11 cellular contexts compared by ENCODE assay signal in genomic region chr4:22485751-22486150, GRCh38. TPM values are rescaled to one million over a fixed set of nuclear protein-coding genes. Genes with fewer than 3 reads are reported as not detected.
A peak's percentile ranks its signal among the peaks of the same experiment; 100 is the strongest.
DNase-seq lines count a peak whose midpoint lies in the region; ATAC-seq and TF ChIP-seq lines count a peak whose summit lies in the region.
"Had no signal": no experiment of that assay in that cellular context is flagged by ENCODE, and none has a peak within 500 bp of the region (broad histone marks: within the 10 kb centered on the region; RNA-seq: fewer than 3 reads in every experiment).

No MANE protein-coding gene starts in this region.

- POLR2A ChIA-PET in SK-N-SH (lab: Yijun Ruan, JAX) = no interaction called here

- no peak for TF ChIP-seq RAD21 in SK-N-SH (IDR thresholded peaks at IDR 0.05; ENCODE audit: low read length)

- peaks cover 64% of the 10 kb centered on the region for H3K79me2 ChIP-seq in SK-N-SH (ENCODE audit: insufficient read depth)
- peaks cover 16% of the 10 kb centered on the region for H3K79me2 ChIP-seq in MM.1S (ENCODE audit: low read length)

- no peaks in the 10 kb centered on the region for H3K9me3 ChIP-seq in SK-N-SH
- no peaks in the 10 kb centered on the region for H3K9me3 ChIP-seq in MM.1S (replicated peaks; ENCODE audit: insufficient read depth, low read length)

- peaks cover 24 to 44% of the 10 kb centered on the region in 2 experiments for H3K4me1 ChIP-seq in SK-N-SH (ENCODE audit: control insufficient read depth in 1 of 2, insufficient read depth in 2 of 2, low read depth in 1 of 2, low read length in 1 of 2)
- no peaks in the 10 kb centered on the region for H3K4me1 ChIP-seq in MM.1S (ENCODE audit: low read length)

- WGBS in SK-N-SH (ENCODE audit: low lambda C conversion rate) = 52% methylated on average over 5 of the region's 5 CpGs

- H3K4me1 Mint-ChIP-seq in activated T-cell treated with anti-CD3 and anti-CD28 coated beads, Interleukin-2, amount 50 U/mL, for 4 hours (ENCODE audit: low read depth) = no peaks in the 10 kb centered on the region
- H3K4me1 Mint-ChIP-seq: CD4-positive, CD25-positive, alpha-beta regulatory T cell had no signal

- H3K36me3 ChIP-seq in SK-N-SH (replicated peaks in 1 of 2; ENCODE audit: control insufficient read depth in 1 of 2, insufficient read depth in 2 of 2, low read length in 1 of 2) (no peaks in the 10 kb centered on the region), MM.1S (replicated peaks; ENCODE audit: insufficient read depth, low read length) (no peaks in the 10 kb centered on the region)

- no peak overlapping the region for H3K9ac ChIP-seq in SK-N-SH
- no peak overlapping the region for H3K9ac ChIP-seq in MM.1S (ENCODE audit: low read length)

- CTCF ChIA-PET in SK-N-SH (lab: Yijun Ruan, JAX) = interaction anchor here (0.6 kb wide), 1 partner anchor 16 kb away, joined by 3 read pairs; no protein-coding TSS in a partner anchor

- no peaks in the 10 kb centered on the region for H3K27me3 Mint-ChIP-seq in activated T-cell treated with anti-CD3 and anti-CD28 coated beads, Interleukin-2, amount 50 U/mL, for 4 hours (ENCODE audit: low read depth)
- H3K27me3 Mint-ChIP-seq: CD4-positive, CD25-positive, alpha-beta regulatory T cell; naive thymus-derived CD8-positive, alpha-beta T cell had no signal

- no peak for ATAC-seq in activated T-cell treated with anti-CD3 and anti-CD28 coated beads, Interleukin-2, amount 50 U/mL, for 4 hours
- no peak for ATAC-seq in HG03196 (IDR thresholded peaks at IDR 0.05; ENCODE audit: unreplicated experiment)
- ATAC-seq: naive thymus-derived CD8-positive, alpha-beta T cell had no signal

- H3K9me2 ChIP-seq in SK-N-SH = no peaks in the 10 kb centered on the region
- no peaks in the 10 kb centered on the region for H3K9me2 ChIP-seq in MM.1S (replicated peaks; ENCODE audit: insufficient read depth, low read length)

- H3K4me3 ChIP-seq in SK-N-SH (ENCODE audit: low read depth in 2 of 2, low read length in 1 of 2) = no peak overlapping the region
- no peak overlapping the region for H3K4me3 ChIP-seq in foreskin fibroblast (ENCODE audit: low read depth in 1 of 2, low read length in 2 of 2)
- no peak overlapping the region for H3K4me3 ChIP-seq in MM.1S (ENCODE audit: low read length)

- H3K4me2 ChIP-seq in SK-N-SH (peak overlapping the region; percentile 22; the same call in 1 of the 2 replicates), MM.1S (ENCODE audit: low read depth, low read length) (no peak overlapping the region)

- H3K27me3 ChIP-seq in SK-N-SH (ENCODE audit: insufficient read depth) (no peaks in the 10 kb centered on the region), MM.1S (replicated peaks; ENCODE audit: insufficient read depth, low read length) (no peaks in the 10 kb centered on the region)

- H3K9me3 Mint-ChIP-seq in activated T-cell treated with anti-CD3 and anti-CD28 coated beads, Interleukin-2, amount 50 U/mL, for 4 hours = peaks cover 12% of the 10 kb centered on the region

- H3K27ac ChIP-seq in SK-N-SH (ENCODE audit: low read depth in 2 of 2, low read length in 1 of 2) = peak overlapping the region; percentile 43 to 56
- H3K27ac ChIP-seq in MM.1S (ENCODE audit: low read length) = no peak overlapping the region

- peaks cover 4% of the 10 kb centered on the region for H3F3A ChIP-seq in SK-N-SH (replicated peaks; ENCODE audit: insufficient read depth)
- no peaks in the 10 kb centered on the region for H3F3A ChIP-seq in MM.1S (ENCODE audit: insufficient read depth, low read length)

- H3K4me3 Mint-ChIP-seq in activated T-cell treated with anti-CD3 and anti-CD28 coated beads, Interleukin-2, amount 50 U/mL, for 4 hours = no peak overlapping the region
- H3K4me3 Mint-ChIP-seq: CD4-positive, CD25-positive, alpha-beta regulatory T cell; naive thymus-derived CD8-positive, alpha-beta T cell had no signal

- 0 out of 2 replicates have a peak, but pooled peaks cover 5% of the 10 kb centered on the region for H4K20me1 ChIP-seq in SK-N-SH (ENCODE audit: insufficient read depth)
- H4K20me1 ChIP-seq in MM.1S (ENCODE audit: insufficient read depth, low read length) = no peaks in the 10 kb centered on the region

- peak; percentile 32 for DNase-seq in A172 (ENCODE audit: low spot score)
- DNase-seq in G401 (ENCODE audit: low spot score) = peak; percentile 11
- peak; percentile 19 for DNase-seq in SK-N-SH
- peak; percentile 54 to 84 for DNase-seq in foreskin fibroblast
- no peak for DNase-seq in MM.1S
- no peak for DNase-seq in activated T-cell treated with anti-CD3 and anti-CD28 coated beads, Interleukin-2, amount 50 U/mL, for 4 hours
- DNase-seq in RKO (ENCODE audit: low spot score) = no peak
- DNase-seq: CD4-positive, CD25-positive, alpha-beta regulatory T cell; naive thymus-derived CD8-positive, alpha-beta T cell; stimulated activated CD4-positive, alpha-beta T cell treated with anti-CD3 and anti-CD28 coated beads, Interleukin-2, amount 100 ng/mL, for 24 hours had no signal

- in situ Hi-C loops in G401 (cut with HindIII; ENCODE audit: low sequenced_read_pairs) = no loop called here

- H3K36me3 Mint-ChIP-seq in activated T-cell treated with anti-CD3 and anti-CD28 coated beads, Interleukin-2, amount 50 U/mL, for 4 hours (ENCODE audit: insufficient read depth) = no peaks in the 10 kb centered on the region
- H3K36me3 Mint-ChIP-seq: CD4-positive, CD25-positive, alpha-beta regulatory T cell; naive thymus-derived CD8-positive, alpha-beta T cell had no signal

- TF ChIP-seq CTCF in SK-N-SH (IDR thresholded peaks at IDR 0.05) = no peak
- TF ChIP-seq CTCF in foreskin fibroblast (IDR thresholded peaks at IDR 0.05; ENCODE audit: low read depth, low read length) = no peak
- TF ChIP-seq CTCF in MM.1S (IDR thresholded peaks at IDR 0.05; ENCODE audit: low read length) = no peak

- H2AFZ ChIP-seq in SK-N-SH (ENCODE audit: low read depth) (no peak overlapping the region), MM.1S (ENCODE audit: low read length) (no peak overlapping the region)

- peak in 1 of 2 experiments; percentile 38; a peak in 1 of 4 replicates for TF ChIP-seq EP300 in SK-N-SH (IDR thresholded peaks at IDR 0.05; ENCODE audit: borderline replicate concordance in 1 of 2, low read depth in 1 of 2, low read length in 1 of 2)

TF ChIP-seq in SK-N-SH, 30 proteins besides CTCF, POLR2A, EP300 and RAD21:
- TF ChIP-seq RCOR1 (IDR thresholded peaks at IDR 0.05; ENCODE audit: low read length) (no peak), REST (IDR thresholded peaks at IDR 0.05; ENCODE audit: low read depth, low read length) (no peak), PBX3 (IDR thresholded peaks at IDR 0.05) (peak; percentile 52; the same call in 1 of the 2 replicates), SMC3 (IDR thresholded peaks at IDR 0.05; ENCODE audit: low read depth, low read length) (no peak), USF1 (IDR thresholded peaks at IDR 0.05; ENCODE audit: borderline replicate concordance, low read depth) (no peak), NFIC (IDR thresholded peaks at IDR 0.05; ENCODE audit: borderline replicate concordance) (peak; percentile 49; the same call in 1 of the 2 replicates), TCF12 (IDR thresholded peaks at IDR 0.05) (peak; percentile 88)

RNA-seq across cellular contexts. Expression of gene ADGRA3, which starts 30.1 kb away (rescaled TPM):
- 22.6 and 31.1 TPM in 2 replicates for total RNA-seq in A172 (2014; rRNA removed; shearing (Covaris generic))
- 34.7 and 43.1 TPM in 2 replicates for total RNA-seq in G401 (2014; rRNA removed; shearing (Covaris generic))
- 11.8 and 13.7 TPM in 2 replicates for polyA plus RNA-seq in SK-N-SH (2012; rRNA removed)
- 14.7 and 15.2 TPM in 2 replicates for polyA plus RNA-seq in SK-N-SH (2012; cell fraction: cytosol; rRNA removed)
- 19.4 and 28.1 TPM in 2 replicates for polyA plus RNA-seq in SK-N-SH (2012; cell fraction: nucleus; rRNA removed)
- 10 to 100 TPM in 2 of 3 donors, 1 to 10 TPM in 1; 6.4 to 24.0 (median 11.1) TPM for total RNA-seq in activated T-cell treated with anti-CD3 and anti-CD28 coated beads, Interleukin-2, amount 50 U/mL, for 4 hours

Comparison
In these comparisons a context has a peak if more than half of its experiments do, and no peak if none do; other contexts are left out.
1. DNase-seq: peak in A172 (single experiment), G401 (single experiment), SK-N-SH (single experiment) and foreskin fibroblast (2 of 2); none in MM.1S (single experiment), activated T-cell treated with anti-CD3 and anti-CD28 coated beads, Interleukin-2, amount 50 U/mL, for 4 hours (single experiment) and RKO (single experiment).